In the genomic region with DNA sequence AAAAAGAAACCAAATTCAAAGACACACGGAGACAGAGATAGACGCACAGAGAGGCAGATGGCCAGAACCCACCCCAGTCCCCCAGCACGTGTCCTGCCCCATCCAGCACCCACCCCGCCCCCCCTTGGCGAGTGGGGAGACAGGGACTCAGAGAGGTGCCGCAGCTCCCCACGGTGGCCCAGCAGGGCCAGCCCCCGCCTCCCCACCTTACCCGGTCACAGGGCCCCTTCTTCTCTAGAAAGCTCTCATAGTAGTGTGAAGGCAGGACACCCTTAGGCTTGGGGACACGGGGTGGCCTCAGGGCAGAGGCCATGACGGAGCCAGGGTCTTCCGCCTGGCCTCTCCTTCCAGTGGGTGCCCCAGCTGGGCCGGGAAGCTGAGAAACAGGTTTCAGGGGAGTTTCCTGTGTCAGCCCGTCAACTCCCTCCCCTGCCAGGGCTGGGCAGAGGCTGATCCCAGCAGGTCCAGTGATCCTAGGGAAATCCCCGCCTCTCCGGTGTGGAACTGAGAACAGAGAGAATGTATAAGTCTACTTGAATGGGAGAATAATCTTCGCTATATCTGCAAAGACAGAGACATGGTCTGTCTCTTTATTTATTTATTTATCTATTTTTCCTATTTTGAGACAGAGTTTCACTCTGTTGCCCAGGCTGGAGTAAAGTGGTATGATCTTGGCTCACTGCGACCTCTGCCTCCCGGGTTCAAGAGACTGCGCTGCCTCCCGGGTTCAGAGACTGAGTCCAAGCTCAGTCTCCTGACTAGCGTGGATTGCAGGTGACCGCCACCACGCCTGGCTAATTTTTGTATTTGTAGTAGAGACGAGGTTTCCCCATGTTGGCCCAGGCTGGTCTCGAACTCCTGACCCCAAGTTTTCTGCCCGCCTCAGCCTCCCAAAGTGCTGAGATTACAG, we compare ENCODE assay signal across 8 cellular contexts. TPM values are rescaled to one million over a fixed set of nuclear protein-coding genes. Genes with fewer than 3 reads are reported as not detected.
DNase-seq lines count a peak whose midpoint lies in the region; ATAC-seq and TF ChIP-seq lines count a peak whose summit lies in the region.

A gene with protein sequence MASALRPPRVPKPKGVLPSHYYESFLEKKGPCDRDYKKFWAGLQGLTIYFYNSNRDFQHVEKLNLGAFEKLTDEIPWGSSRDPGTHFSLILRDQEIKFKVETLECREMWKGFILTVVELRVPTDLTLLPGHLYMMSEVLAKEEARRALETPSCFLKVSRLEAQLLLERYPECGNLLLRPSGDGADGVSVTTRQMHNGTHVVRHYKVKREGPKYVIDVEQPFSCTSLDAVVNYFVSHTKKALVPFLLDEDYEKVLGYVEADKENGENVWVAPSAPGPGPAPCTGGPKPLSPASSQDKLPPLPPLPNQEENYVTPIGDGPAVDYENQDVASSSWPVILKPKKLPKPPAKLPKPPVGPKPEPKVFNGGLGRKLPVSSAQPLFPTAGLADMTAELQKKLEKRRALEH (minus strand): TSS at position 387 of the 910 bp plus-strand sequence. CDS start 74 bp downstream, at position 313.

- no peaks in the 10 kb centered on the region for H3K36me3 ChIP-seq in body of pancreas (replicated peaks in 1 of 2; ENCODE audit: insufficient read depth in 1 of 2, low read depth in 2 of 2)

- peaks cover 28% of the 10 kb centered on the region for H3K4me1 ChIP-seq in body of pancreas

- H3K27me3 ChIP-seq in body of pancreas = no peaks in the 10 kb centered on the region

- DNase-seq in Calu3 (peak; percentile 78), NCI-H2196 treated with DMSO at 0.1 percent for 48 hours (lab: John Stamatoyannopoulos, UW; ENCODE audit: unreplicated experiment) (peak; percentile 12), body of pancreas (peak; percentile 76 to 86 (median 84)), kidney glomerular epithelial cell (lab: John Stamatoyannopoulos, UW) (peak; percentile 54), Kasumi-1 (lab: John Stamatoyannopoulos, UW) (no peak)

- H3K9me3 ChIP-seq in body of pancreas = no peaks in the 10 kb centered on the region

- peak within 1 kb of the TSS; percentile 83 for H3K4me3 Mint-ChIP-seq in Calu3 (ENCODE audit: low read depth, unreplicated experiment)
- peak within 1 kb of the TSS; percentile 85 for H3K4me3 Mint-ChIP-seq in stimulated activated naive CD8-positive, alpha-beta T cell treated with anti-CD3 and anti-CD28 coated beads, Interleukin-15, Interleukin-2, amounts not matched to agents 100 ng/mL and 50 ng/mL, for 24 hours

- intact Hi-C loops in Calu3 (cut with micrococcal nuclease; ENCODE audit: unreplicated experiment) (no loop called here), body of pancreas (cut with DNase I) (no loop called here)

- peaks cover 40% of the 10 kb centered on the region for H3K36me3 Mint-ChIP-seq in Calu3 (ENCODE audit: insufficient read depth, unreplicated experiment)
- peaks cover 14% of the 10 kb centered on the region for H3K36me3 Mint-ChIP-seq in stimulated activated naive CD8-positive, alpha-beta T cell treated with anti-CD3 and anti-CD28 coated beads, Interleukin-15, Interleukin-2, amounts not matched to agents 100 ng/mL and 50 ng/mL, for 24 hours (ENCODE audit: low read depth)

- TF ChIP-seq POLR2A in body of pancreas (IDR thresholded peaks at IDR 0.05) = peak in 2 of 3 donors; percentile 62 to 71

- no peaks in the 10 kb centered on the region for H3K9me3 Mint-ChIP-seq in Calu3 (ENCODE audit: low read depth, unreplicated experiment)
- peaks cover 7% of the 10 kb centered on the region for H3K9me3 Mint-ChIP-seq in stimulated activated naive CD8-positive, alpha-beta T cell treated with anti-CD3 and anti-CD28 coated beads, Interleukin-15, Interleukin-2, amounts not matched to agents 100 ng/mL and 50 ng/mL, for 24 hours

- TF ChIP-seq CTCF in Calu3 (IDR thresholded peaks at IDR 0.05; ENCODE audit: unreplicated experiment) (no peak), body of pancreas (IDR thresholded peaks at IDR 0.05) (no peak)

- peaks cover 18% of the 10 kb centered on the region for H3K4me1 Mint-ChIP-seq in Calu3 (ENCODE audit: low read depth, unreplicated experiment)
- peaks cover 29% of the 10 kb centered on the region for H3K4me1 Mint-ChIP-seq in stimulated activated naive CD8-positive, alpha-beta T cell treated with anti-CD3 and anti-CD28 coated beads, Interleukin-15, Interleukin-2, amounts not matched to agents 100 ng/mL and 50 ng/mL, for 24 hours (ENCODE audit: low read depth)

- no peaks in the 10 kb centered on the region for H3K27me3 Mint-ChIP-seq in Calu3 (ENCODE audit: unreplicated experiment)
- no peaks in the 10 kb centered on the region for H3K27me3 Mint-ChIP-seq in stimulated activated naive CD8-positive, alpha-beta T cell treated with anti-CD3 and anti-CD28 coated beads, Interleukin-15, Interleukin-2, amounts not matched to agents 100 ng/mL and 50 ng/mL, for 24 hours

- H3K27ac Mint-ChIP-seq in Calu3 (ENCODE audit: unreplicated experiment) = peak within 1 kb of the TSS; percentile 77
- peak within 1 kb of the TSS; percentile 96 for H3K27ac Mint-ChIP-seq in stimulated activated naive CD8-positive, alpha-beta T cell treated with anti-CD3 and anti-CD28 coated beads, Interleukin-15, Interleukin-2, amounts not matched to agents 100 ng/mL and 50 ng/mL, for 24 hours

- peak within 1 kb of the TSS; percentile 43 to 58 for H3K4me3 ChIP-seq in body of pancreas

- ATAC-seq in body of pancreas (peak; percentile 21), GM21786 (IDR thresholded peaks at IDR 0.05; ENCODE audit: unreplicated experiment) (no peak), HG03045 (IDR thresholded peaks at IDR 0.05; ENCODE audit: unreplicated experiment) (no peak)

- BruUV-seq in Calu3 (replicated peaks; lab: Mats Ljungman, UMichigan) = no TSS peak

- CTCF ChIA-PET in Calu3 (lab: Charles Lee) = interaction anchor here (0.7 to 1.0 kb wide), 3 partner anchors 14 to 72 kb away, joined by 3 to 5 read pairs (median 4); no protein-coding TSS in a partner anchor

- WGBS in body of pancreas, 2 donors = 24 to 27% methylated on average over 22 to 27 of the region's 27 CpGs

- H3K27ac ChIP-seq in body of pancreas = peak within 1 kb of the TSS; percentile 57 to 90 (median 81)

RNA-seq across cellular contexts. Expression of the gene that starts here (rescaled TPM):
- total RNA-seq in Calu3 (2022) (28.7 and 30.5 TPM in 2 replicates), body of pancreas (10 to 100 TPM; 17.9 to 31.0 TPM)

Comparison
In these comparisons a context has a peak if more than half of its experiments do, and no peak if none do; other contexts are left out.
1. DNase-seq: peak in Calu3 (single experiment), NCI-H2196 treated with DMSO at 0.1 percent for 48 hours (single experiment), body of pancreas (4 of 4) and kidney glomerular epithelial cell (single experiment); none in Kasumi-1 (0 of 2).